ENCODE assay signal across 1 cellular context in the genomic region with DNA sequence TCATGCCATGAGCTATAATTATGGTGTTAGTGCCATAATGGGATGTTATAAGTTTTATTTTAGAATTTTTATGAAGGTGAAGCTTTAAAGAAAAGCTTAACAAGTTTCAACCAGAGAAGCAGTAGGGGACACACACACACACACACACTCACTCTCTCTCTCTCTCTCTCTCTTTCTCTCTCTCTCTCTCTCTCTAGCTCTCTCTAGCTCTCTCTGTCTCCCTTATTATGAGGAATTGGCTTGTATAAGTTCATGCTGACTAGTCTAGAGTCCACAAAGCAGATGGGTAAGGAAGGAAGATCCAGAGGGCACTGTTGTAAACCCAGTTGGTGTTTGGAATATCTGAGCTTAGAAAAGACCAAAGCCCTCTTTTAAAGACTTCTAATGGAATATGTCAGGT.
TF ChIP-seq lines count a peak whose summit lies in the region.

No MANE protein-coding gene starts in this region.

TF ChIP-seq in GM23338, 12 proteins besides CTCF, POLR2A, EP300 and RAD21 (continued from another document):
- TF ChIP-seq, protein P1, sequence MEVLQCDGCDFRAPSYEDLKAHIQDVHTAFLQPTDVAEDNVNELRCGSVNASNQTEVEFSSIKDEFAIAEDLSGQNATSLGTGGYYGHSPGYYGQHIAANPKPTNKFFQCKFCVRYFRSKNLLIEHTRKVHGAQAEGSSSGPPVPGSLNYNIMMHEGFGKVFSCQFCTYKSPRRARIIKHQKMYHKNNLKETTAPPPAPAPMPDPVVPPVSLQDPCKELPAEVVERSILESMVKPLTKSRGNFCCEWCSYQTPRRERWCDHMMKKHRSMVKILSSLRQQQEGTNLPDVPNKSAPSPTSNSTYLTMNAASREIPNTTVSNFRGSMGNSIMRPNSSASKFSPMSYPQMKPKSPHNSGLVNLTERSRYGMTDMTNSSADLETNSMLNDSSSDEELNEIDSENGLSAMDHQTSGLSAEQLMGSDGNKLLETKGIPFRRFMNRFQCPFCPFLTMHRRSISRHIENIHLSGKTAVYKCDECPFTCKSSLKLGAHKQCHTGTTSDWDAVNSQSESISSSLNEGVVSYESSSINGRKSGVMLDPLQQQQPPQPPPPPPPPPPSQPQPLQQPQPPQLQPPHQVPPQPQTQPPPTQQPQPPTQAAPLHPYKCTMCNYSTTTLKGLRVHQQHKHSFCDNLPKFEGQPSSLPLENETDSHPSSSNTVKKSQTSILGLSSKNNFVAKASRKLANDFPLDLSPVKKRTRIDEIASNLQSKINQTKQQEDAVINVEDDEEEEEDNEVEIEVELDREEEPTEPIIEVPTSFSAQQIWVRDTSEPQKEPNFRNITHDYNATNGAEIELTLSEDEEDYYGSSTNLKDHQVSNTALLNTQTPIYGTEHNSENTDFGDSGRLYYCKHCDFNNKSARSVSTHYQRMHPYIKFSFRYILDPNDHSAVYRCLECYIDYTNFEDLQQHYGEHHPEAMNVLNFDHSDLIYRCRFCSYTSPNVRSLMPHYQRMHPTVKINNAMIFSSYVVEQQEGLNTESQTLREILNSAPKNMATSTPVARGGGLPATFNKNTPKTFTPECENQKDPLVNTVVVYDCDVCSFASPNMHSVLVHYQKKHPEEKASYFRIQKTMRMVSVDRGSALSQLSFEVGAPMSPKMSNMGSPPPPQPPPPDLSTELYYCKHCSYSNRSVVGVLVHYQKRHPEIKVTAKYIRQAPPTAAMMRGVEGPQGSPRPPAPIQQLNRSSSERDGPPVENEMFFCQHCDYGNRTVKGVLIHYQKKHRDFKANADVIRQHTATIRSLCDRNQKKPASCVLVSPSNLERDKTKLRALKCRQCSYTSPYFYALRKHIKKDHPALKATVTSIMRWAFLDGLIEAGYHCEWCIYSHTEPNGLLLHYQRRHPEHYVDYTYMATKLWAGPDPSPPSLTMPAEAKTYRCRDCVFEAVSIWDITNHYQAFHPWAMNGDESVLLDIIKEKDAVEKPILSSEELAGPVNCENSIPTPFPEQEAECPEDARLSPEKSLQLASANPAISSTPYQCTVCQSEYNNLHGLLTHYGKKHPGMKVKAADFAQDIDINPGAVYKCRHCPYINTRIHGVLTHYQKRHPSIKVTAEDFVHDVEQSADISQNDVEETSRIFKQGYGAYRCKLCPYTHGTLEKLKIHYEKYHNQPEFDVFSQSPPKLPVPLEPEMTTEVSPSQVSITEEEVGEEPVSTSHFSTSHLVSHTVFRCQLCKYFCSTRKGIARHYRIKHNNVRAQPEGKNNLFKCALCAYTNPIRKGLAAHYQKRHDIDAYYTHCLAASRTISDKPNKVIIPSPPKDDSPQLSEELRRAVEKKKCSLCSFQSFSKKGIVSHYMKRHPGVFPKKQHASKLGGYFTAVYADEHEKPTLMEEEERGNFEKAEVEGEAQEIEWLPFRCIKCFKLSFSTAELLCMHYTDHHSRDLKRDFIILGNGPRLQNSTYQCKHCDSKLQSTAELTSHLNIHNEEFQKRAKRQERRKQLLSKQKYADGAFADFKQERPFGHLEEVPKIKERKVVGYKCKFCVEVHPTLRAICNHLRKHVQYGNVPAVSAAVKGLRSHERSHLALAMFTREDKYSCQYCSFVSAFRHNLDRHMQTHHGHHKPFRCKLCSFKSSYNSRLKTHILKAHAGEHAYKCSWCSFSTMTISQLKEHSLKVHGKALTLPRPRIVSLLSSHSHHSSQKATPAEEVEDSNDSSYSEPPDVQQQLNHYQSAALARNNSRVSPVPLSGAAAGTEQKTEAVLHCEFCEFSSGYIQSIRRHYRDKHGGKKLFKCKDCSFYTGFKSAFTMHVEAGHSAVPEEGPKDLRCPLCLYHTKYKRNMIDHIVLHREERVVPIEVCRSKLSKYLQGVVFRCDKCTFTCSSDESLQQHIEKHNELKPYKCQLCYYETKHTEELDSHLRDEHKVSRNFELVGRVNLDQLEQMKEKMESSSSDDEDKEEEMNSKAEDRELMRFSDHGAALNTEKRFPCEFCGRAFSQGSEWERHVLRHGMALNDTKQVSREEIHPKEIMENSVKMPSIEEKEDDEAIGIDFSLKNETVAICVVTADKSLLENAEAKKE (CRISPR knock-in tag; IDR thresholded peaks at IDR 0.05): no peak
- TF ChIP-seq ZNF331 (CRISPR knock-in tag; IDR thresholded peaks at IDR 0.05; ENCODE audit: low read depth) (no peak), ZNF114 (CRISPR knock-in tag; IDR thresholded peaks at IDR 0.05) (no peak)
